Comparison of ENCODE assay signal across 22 cellular contexts in the genomic region with DNA sequence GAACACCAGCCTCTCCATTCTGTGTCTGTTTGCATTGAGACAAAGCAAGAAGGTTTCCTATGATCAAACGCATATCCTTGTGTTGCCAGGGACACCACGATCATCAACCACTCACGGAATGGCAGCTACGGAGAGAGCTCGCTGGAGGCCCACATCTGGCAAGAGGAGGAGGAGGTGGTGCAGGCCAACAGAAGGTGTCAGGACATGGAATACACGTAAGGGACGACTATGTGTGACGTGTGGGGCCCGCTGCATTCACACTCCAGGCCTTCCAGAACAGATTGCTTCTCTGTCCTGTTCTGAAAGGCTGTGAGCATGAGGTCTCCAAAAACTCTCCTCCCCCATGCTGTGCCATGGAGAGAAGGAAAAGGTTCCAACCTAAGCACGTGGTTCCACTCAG.
"Had no signal": no experiment of that assay in that cellular context is flagged by ENCODE, and none has a peak within 500 bp of the region (broad histone marks: within the 10 kb centered on the region; RNA-seq: fewer than 3 reads in every experiment).

No MANE protein-coding gene starts in this region.

- H3K27ac ChIP-seq: Peyer's patch, RWPE1, SJSA1 had no signal

- H3K27me3 ChIP-seq: Peyer's patch, SJSA1 had no signal

- H3K4me1 ChIP-seq: Peyer's patch, SJSA1 had no signal

- H3K4me3 ChIP-seq: Peyer's patch, SJSA1 had no signal

- H3K9me3 ChIP-seq: Peyer's patch, SJSA1 had no signal

- ATAC-seq: activated CD4-positive, CD25-positive, alpha-beta regulatory T cell treated with anti-CD3 and anti-CD28 coated beads, Interleukin-2, amount 50 U/mL, for 24 hours; activated CD8-positive, alpha-beta T cell treated with anti-CD3 and anti-CD28 coated beads for 36 hours; activated T-cell treated with anti-CD3 and anti-CD28 coated beads, Interleukin-2, amount 50 U/mL, for 72 hours; SK-N-SH treated with all-trans-retinoic acid at 6 μM for 48 hours had no signal

- DNase-seq: activated CD4-positive, alpha-beta T cell treated with anti-CD3 and anti-CD28 coated beads for 4 hours; activated CD8-positive, alpha-beta memory T cell treated with anti-CD3 and anti-CD28 coated beads, Interleukin-2, amount 50 U/mL, for 4 hours; activated CD8-positive, alpha-beta T cell treated with anti-CD3 and anti-CD28 coated beads for 36 hours; activated gamma-delta T cell treated with Interleukin-2 at 50 U/mL for 16 hours; activated naive CD4-positive, alpha-beta T cell treated with anti-CD3 and anti-CD28 coated beads, Interleukin-2, amount 10 ng/mL, durations not matched to agents 7 days and 5 days; activated naive CD8-positive, alpha-beta T cell treated with anti-CD3 and anti-CD28 coated beads for 36 hours; activated T-cell treated with anti-CD3 and anti-CD28 coated beads, Interleukin-2, amount 50 U/mL, for 72 hours; Karpas-422; MM.1S; NCI-H1105 treated with DMSO at 0.1 percent for 48 hours; NCI-H1436 treated with DMSO at 0.1 percent for 48 hours; NCI-H187; NCI-H2081; NCI-H446; NCI-H524; Peyer's patch; SHP77; SW 1271 had no signal
